1 cellular context compared by ENCODE assay signal in the genomic region with DNA sequence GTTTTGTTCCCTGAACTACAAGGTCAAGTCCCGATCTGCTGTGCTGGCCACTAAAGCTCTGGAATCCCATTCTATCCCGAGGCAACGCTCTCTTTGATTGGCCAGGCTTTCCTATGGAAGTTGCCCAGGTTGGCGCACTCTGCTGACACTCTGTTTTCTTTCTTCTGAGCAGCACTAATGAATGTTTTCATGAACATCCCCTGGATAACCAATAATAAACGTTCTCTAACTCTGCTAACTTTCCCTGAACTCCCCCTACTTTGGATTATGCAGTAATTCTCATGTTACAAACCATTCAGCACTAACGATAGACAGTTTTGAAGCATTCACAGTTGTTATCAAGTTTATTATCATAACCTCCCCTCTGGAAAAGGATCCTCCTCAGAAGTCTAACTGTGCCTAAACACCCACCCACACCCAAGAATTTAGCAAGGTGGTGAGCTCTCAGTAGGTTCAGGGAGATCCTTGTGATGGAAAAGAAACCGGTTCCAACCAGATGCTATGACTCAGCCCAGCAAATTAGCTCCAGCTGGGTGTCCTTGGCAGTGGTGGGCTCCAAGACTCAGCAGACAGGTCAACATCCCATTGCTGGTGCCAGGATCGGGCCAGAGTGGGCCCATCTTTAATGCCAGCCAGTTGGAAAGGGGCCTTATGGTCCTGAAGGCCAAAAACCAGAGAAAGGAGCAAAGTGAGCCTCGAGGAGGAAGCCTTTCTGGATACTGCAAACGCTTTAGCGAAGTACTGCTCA.
TF ChIP-seq lines count a peak whose summit lies in the region.

No MANE protein-coding gene starts in this region.

TF ChIP-seq in SK-N-SH, 30 proteins besides CTCF, POLR2A, EP300 and RAD21 (continued from another document):
- TF ChIP-seq, protein P1, sequence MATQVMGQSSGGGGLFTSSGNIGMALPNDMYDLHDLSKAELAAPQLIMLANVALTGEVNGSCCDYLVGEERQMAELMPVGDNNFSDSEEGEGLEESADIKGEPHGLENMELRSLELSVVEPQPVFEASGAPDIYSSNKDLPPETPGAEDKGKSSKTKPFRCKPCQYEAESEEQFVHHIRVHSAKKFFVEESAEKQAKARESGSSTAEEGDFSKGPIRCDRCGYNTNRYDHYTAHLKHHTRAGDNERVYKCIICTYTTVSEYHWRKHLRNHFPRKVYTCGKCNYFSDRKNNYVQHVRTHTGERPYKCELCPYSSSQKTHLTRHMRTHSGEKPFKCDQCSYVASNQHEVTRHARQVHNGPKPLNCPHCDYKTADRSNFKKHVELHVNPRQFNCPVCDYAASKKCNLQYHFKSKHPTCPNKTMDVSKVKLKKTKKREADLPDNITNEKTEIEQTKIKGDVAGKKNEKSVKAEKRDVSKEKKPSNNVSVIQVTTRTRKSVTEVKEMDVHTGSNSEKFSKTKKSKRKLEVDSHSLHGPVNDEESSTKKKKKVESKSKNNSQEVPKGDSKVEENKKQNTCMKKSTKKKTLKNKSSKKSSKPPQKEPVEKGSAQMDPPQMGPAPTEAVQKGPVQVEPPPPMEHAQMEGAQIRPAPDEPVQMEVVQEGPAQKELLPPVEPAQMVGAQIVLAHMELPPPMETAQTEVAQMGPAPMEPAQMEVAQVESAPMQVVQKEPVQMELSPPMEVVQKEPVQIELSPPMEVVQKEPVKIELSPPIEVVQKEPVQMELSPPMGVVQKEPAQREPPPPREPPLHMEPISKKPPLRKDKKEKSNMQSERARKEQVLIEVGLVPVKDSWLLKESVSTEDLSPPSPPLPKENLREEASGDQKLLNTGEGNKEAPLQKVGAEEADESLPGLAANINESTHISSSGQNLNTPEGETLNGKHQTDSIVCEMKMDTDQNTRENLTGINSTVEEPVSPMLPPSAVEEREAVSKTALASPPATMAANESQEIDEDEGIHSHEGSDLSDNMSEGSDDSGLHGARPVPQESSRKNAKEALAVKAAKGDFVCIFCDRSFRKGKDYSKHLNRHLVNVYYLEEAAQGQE (IDR thresholded peaks at IDR 0.05; ENCODE audit: low read depth, low read length) = no peak
- TF ChIP-seq RCOR1 (IDR thresholded peaks at IDR 0.05; ENCODE audit: low read length) (no peak), FOSL2 (IDR thresholded peaks at IDR 0.05; ENCODE audit: borderline replicate concordance, low read depth) (peak; percentile 93), MEF2A (IDR thresholded peaks at IDR 0.05; ENCODE audit: borderline replicate concordance, low read depth) (no peak), NFIC (IDR thresholded peaks at IDR 0.05; ENCODE audit: borderline replicate concordance) (peak; percentile 82), YY1 (IDR thresholded peaks at IDR 0.05; ENCODE audit: low read depth) (no peak), TEAD4 (IDR thresholded peaks at IDR 0.05; ENCODE audit: borderline replicate concordance, insufficient read depth) (no peak), RXRA (IDR thresholded peaks at IDR 0.05; ENCODE audit: borderline replicate concordance, low read depth) (peak; percentile 63), FOXJ3 (CRISPR knock-in tag; IDR thresholded peaks at IDR 0.05) (no peak), JUND (IDR thresholded peaks at IDR 0.05) (peak; percentile 95), SMC3 (IDR thresholded peaks at IDR 0.05; ENCODE audit: low read depth, low read length) (no peak), FOXM1 (IDR thresholded peaks at IDR 0.05; ENCODE audit: low read depth) (peak; percentile 41; the same call in 1 of the 2 replicates), TAF1 (IDR thresholded peaks at IDR 0.05; ENCODE audit: borderline replicate concordance, low read depth, low read length) (peak; percentile 28; the same call in 1 of the 2 replicates), ELF1 (IDR thresholded peaks at IDR 0.05) (no peak), RFX5 (IDR thresholded peaks at IDR 0.05; ENCODE audit: low read length) (no peak)
- TF ChIP-seq, protein P2, sequence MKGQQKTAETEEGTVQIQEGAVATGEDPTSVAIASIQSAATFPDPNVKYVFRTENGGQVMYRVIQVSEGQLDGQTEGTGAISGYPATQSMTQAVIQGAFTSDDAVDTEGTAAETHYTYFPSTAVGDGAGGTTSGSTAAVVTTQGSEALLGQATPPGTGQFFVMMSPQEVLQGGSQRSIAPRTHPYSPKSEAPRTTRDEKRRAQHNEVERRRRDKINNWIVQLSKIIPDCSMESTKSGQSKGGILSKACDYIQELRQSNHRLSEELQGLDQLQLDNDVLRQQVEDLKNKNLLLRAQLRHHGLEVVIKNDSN (IDR thresholded peaks at IDR 0.05; ENCODE audit: borderline replicate concordance, low read depth) = no peak
- TF ChIP-seq, protein P3, sequence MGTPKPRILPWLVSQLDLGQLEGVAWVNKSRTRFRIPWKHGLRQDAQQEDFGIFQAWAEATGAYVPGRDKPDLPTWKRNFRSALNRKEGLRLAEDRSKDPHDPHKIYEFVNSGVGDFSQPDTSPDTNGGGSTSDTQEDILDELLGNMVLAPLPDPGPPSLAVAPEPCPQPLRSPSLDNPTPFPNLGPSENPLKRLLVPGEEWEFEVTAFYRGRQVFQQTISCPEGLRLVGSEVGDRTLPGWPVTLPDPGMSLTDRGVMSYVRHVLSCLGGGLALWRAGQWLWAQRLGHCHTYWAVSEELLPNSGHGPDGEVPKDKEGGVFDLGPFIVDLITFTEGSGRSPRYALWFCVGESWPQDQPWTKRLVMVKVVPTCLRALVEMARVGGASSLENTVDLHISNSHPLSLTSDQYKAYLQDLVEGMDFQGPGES (IDR thresholded peaks at IDR 0.05; ENCODE audit: low read depth, low read length) = no peak
- TF ChIP-seq, protein P4, sequence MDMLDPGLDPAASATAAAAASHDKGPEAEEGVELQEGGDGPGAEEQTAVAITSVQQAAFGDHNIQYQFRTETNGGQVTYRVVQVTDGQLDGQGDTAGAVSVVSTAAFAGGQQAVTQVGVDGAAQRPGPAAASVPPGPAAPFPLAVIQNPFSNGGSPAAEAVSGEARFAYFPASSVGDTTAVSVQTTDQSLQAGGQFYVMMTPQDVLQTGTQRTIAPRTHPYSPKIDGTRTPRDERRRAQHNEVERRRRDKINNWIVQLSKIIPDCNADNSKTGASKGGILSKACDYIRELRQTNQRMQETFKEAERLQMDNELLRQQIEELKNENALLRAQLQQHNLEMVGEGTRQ (IDR thresholded peaks at IDR 0.05; ENCODE audit: borderline replicate concordance, low read depth, low read length) = no peak
- TF ChIP-seq, protein P5, sequence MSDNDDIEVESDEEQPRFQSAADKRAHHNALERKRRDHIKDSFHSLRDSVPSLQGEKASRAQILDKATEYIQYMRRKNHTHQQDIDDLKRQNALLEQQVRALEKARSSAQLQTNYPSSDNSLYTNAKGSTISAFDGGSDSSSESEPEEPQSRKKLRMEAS (IDR thresholded peaks at IDR 0.05; ENCODE audit: low read depth) = peak; percentile 81; the same call in 1 of the 2 replicates
